Comparison of ENCODE assay signal across 14 cellular contexts in the genomic region with DNA sequence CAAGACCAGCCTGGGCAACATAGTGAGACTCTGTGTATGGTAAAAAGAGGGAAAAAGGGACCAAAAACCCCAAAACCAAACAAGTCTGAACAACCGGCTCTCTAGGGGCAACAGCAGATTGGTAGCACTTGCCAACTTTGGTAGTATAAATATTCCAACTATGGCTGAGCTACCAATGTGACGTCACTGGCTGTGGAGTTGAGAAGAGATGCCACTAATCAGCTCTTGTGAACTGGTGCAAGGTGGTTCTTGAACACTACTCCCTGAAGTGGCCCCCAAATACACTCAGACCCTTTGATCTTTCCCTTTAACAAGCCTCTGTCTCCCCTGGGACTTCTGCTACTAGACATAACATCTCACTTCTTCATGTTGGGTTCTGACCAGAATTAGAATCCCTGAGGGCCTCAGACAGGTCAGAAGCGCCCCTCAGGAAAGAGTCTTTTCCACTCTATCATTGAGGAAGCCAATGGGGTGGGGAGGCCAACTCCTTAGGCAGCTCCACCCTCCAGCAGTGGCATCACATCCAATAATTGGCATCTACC. TPM values are rescaled to one million over a fixed set of nuclear protein-coding genes. Genes with fewer than 3 reads are reported as not detected.
A peak's percentile ranks its signal among the peaks of the same experiment; 100 is the strongest.
DNase-seq lines count a peak whose midpoint lies in the region; ATAC-seq, FAIRE-seq and TF ChIP-seq lines count a peak whose summit lies in the region.
"Had no signal": no experiment of that assay in that cellular context is flagged by ENCODE, and none has a peak within 500 bp of the region (broad histone marks: within the 10 kb centered on the region; RNA-seq: fewer than 3 reads in every experiment).

No MANE protein-coding gene starts in this region.

- H3K9me3 Mint-ChIP-seq in WTC11, result no peaks in the 10 kb centered on the region

- no peak for DNase-seq in heart right ventricle
- DNase-seq in Right ventricle myocardium inferior (ENCODE audit: missing footprints), result no peak
- DNase-seq in WTC11 (ENCODE audit: low spot score), result no peak
- no peak for DNase-seq in upper lobe of right lung
- DNase-seq in H54 (ENCODE audit: insufficient read length, low spot score), result no peak
- DNase-seq in mucosa of descending colon, result no peak
- no peak for DNase-seq in NOMO-1 treated with DMSO at 0.1 percent for 48 hours (lab: John Stamatoyannopoulos, UW; ENCODE audit: unreplicated experiment)
- DNase-seq: COR-L47, NCI-H1417, NCI-H526, SJCRH30 had no signal

- no peak for FAIRE-seq in H54 (lab: Jason Lieb, UNC)
- FAIRE-seq: A549 had no signal

- H3K27me3 ChIP-seq in heart right ventricle (no peaks in the 10 kb centered on the region), muscle layer of colon (ENCODE audit: control insufficient read depth in 1 of 2, insufficient read depth in 2 of 2, low read length in 2 of 2) (no peaks in the 10 kb centered on the region), upper lobe of right lung (no peaks in the 10 kb centered on the region)
- H3K27me3 ChIP-seq: SJCRH30 had no signal

- POLR2A ChIA-PET in WTC11 (lab: Charles Lee), result interaction anchor here (0.8 kb wide), 1 partner anchor 15 kb away, joined by 4 read pairs; no protein-coding TSS in a partner anchor

- H3K4me3 ChIP-seq in heart right ventricle, result no peak overlapping the region
- no peak overlapping the region for H3K4me3 ChIP-seq in muscle layer of colon (ENCODE audit: low read depth in 1 of 2, low read length in 2 of 2)
- no peak overlapping the region for H3K4me3 ChIP-seq in upper lobe of right lung
- H3K4me3 ChIP-seq in mucosa of descending colon, result no peak overlapping the region
- H3K4me3 ChIP-seq: A549, HAP-1, SJCRH30 had no signal

- H3K4me1 ChIP-seq in heart right ventricle, result peaks cover 18 to 87% (median 52%) of the 10 kb centered on the region in 9 donors
- peaks cover 64% of the 10 kb centered on the region for H3K4me1 ChIP-seq in muscle layer of colon (ENCODE audit: insufficient read depth, low read length)
- peaks cover 33% of the 10 kb centered on the region for H3K4me1 ChIP-seq in upper lobe of right lung
- no peaks in the 10 kb centered on the region for H3K4me1 ChIP-seq in mucosa of descending colon (ENCODE audit: low read depth)
- H3K4me1 ChIP-seq: HAP-1 had no signal

- no peak for TF ChIP-seq CTCF in heart right ventricle (IDR thresholded peaks at IDR 0.05)
- TF ChIP-seq CTCF in WTC11 (IDR thresholded peaks at IDR 0.05), result no peak
- TF ChIP-seq CTCF in upper lobe of right lung (IDR thresholded peaks at IDR 0.05), result no peak
- TF ChIP-seq CTCF in mucosa of descending colon (IDR thresholded peaks at IDR 0.05), result no peak

- H3K27ac ChIP-seq in heart right ventricle (peak overlapping the region in 9 of 10 donors; percentile 65 to 84 (median 78)), muscle layer of colon (ENCODE audit: low read depth, low read length) (peak overlapping the region; percentile 68), upper lobe of right lung (peak overlapping the region; percentile 60)
- H3K27ac ChIP-seq: SJCRH30 had no signal

- whole genome bisulfite sequencing in heart right ventricle, 2 donors, result 57 to 78% methylated on average over 3 of the region's 3 CpGs

- H3K4me3 Mint-ChIP-seq in WTC11, result no peak overlapping the region

- intact Hi-C loops in heart right ventricle (cut with DNase I), result loop anchor here in 1 of 10 donors (5.0 kb wide), 1 partner anchor 81 kb away; a partner anchor contains a TSS
- intact Hi-C loops in Right ventricle myocardium inferior (cut with DNase I), result no loop called here
- intact Hi-C loops in upper lobe of right lung (cut with DNase I), result no loop called here
- intact Hi-C loops in mucosa of descending colon (cut with DNase I, micrococcal nuclease), result no loop called here

- no peak for TF ChIP-seq POLR2A in H54 (IDR thresholded peaks at IDR 0.05; ENCODE audit: low read depth, low read length)

- H3K27me3 Mint-ChIP-seq in WTC11 (ENCODE audit: low read depth), result no peaks in the 10 kb centered on the region

- no peak overlapping the region for H3K9ac ChIP-seq in muscle layer of colon (ENCODE audit: low read length)

- peak overlapping the region; percentile 52; the same call in 1 of the 2 replicates for H3K27ac Mint-ChIP-seq in WTC11

- no peaks in the 10 kb centered on the region for H3K36me3 Mint-ChIP-seq in WTC11

- H3K36me3 ChIP-seq in heart right ventricle (peaks cover 0 to 34% (median 5%) of the 10 kb centered on the region in 9 donors), muscle layer of colon (ENCODE audit: insufficient read depth, low read length) (peaks cover 23% of the 10 kb centered on the region), upper lobe of right lung (no peaks in the 10 kb centered on the region), mucosa of descending colon (ENCODE audit: low read depth) (no peaks in the 10 kb centered on the region)
- H3K36me3 ChIP-seq: HAP-1 had no signal

- H3K4me1 Mint-ChIP-seq in WTC11, result peaks cover 5% of the 10 kb centered on the region; the same call in 1 of the 2 replicates

- H3K9me3 ChIP-seq in heart right ventricle (no peaks in the 10 kb centered on the region), muscle layer of colon (ENCODE audit: low read length) (no peaks in the 10 kb centered on the region), upper lobe of right lung (no peaks in the 10 kb centered on the region), mucosa of descending colon (no peaks in the 10 kb centered on the region)
- H3K9me3 ChIP-seq: A549, HAP-1, SJCRH30 had no signal

- ATAC-seq in heart right ventricle (no peak), Right ventricle myocardium inferior (no peak), WTC11 (no peak), upper lobe of right lung (no peak), mucosa of descending colon (no peak)

- CTCF ChIA-PET in WTC11 (lab: Charles Lee), result interaction anchor here (1.5 to 2.2 kb wide), 2 partner anchors 10 to 79 kb away, joined by 6 read pairs; a partner anchor contains a TSS

TF ChIP-seq in WTC11, 78 proteins besides CTCF, POLR2A, EP300 and RAD21:
- no peak for TF ChIP-seq TP53 (CRISPR knock-in tag; IDR thresholded peaks at IDR 0.05)
- no peak for TF ChIP-seq TCF7 (CRISPR knock-in tag; IDR thresholded peaks at IDR 0.05; ENCODE audit: low read depth)

RNA-seq across cellular contexts. Expression of gene RPL27A, which starts 49.1 kb away (rescaled TPM):
- total RNA-seq in heart right ventricle (100 to 1,000 TPM; 317 to 560 (median 381) TPM), Right ventricle myocardium inferior (679 TPM), WTC11 (2021) (1,103 to 1,198 TPM (median 1,179 TPM) in 3 replicates), upper lobe of right lung (835 TPM), mucosa of descending colon (100 to 1,000 TPM; 634 to 807 (median 704) TPM)
- 1,000 to 10,000 TPM; 1,911 to 2,131 TPM for polyA plus RNA-seq in heart right ventricle

RNA-seq across cellular contexts. Expression of gene TRIM66, which starts 49.3 kb away (rescaled TPM):
- total RNA-seq in heart right ventricle (1 to 10 TPM; 1.8 to 7.4 (median 2.8) TPM), Right ventricle myocardium inferior (3.5 TPM), WTC11 (2021) (5.6 to 8.0 TPM (median 7.8 TPM) in 3 replicates), upper lobe of right lung (15.0 TPM), mucosa of descending colon (10 to 100 TPM in 2 of 3 donors, 1 to 10 TPM in 1; 9.6 to 21.3 (median 15.9) TPM)
- 1 to 10 TPM in 1 of 2 donors, under 1 TPM in 1; 0.33 to 3.2 TPM for polyA plus RNA-seq in heart right ventricle
